ENCODE assay signal across 2 cellular contexts in genomic region chr6:90303037-90303436, GRCh38.
TF ChIP-seq lines count a peak whose summit lies in the region.

No MANE protein-coding gene starts in this region.

TF ChIP-seq in GM23338, 12 proteins besides CTCF, POLR2A, EP300 and RAD21 (continued from another document):
- TF ChIP-seq ZNF331 (CRISPR knock-in tag; IDR thresholded peaks at IDR 0.05; ENCODE audit: low read depth) = no peak
TF ChIP-seq in GM23338: peak in this region for 0.

TF ChIP-seq in WTC11, 78 proteins besides CTCF, POLR2A, EP300 and RAD21 (continued from another document):
- no peak for TF ChIP-seq ZNF532 (CRISPR knock-in tag; IDR thresholded peaks at IDR 0.05; ENCODE audit: borderline replicate concordance)
- TF ChIP-seq NFE2L1 (CRISPR knock-in tag; IDR thresholded peaks at IDR 0.05) = no peak
- TF ChIP-seq, protein P1, sequence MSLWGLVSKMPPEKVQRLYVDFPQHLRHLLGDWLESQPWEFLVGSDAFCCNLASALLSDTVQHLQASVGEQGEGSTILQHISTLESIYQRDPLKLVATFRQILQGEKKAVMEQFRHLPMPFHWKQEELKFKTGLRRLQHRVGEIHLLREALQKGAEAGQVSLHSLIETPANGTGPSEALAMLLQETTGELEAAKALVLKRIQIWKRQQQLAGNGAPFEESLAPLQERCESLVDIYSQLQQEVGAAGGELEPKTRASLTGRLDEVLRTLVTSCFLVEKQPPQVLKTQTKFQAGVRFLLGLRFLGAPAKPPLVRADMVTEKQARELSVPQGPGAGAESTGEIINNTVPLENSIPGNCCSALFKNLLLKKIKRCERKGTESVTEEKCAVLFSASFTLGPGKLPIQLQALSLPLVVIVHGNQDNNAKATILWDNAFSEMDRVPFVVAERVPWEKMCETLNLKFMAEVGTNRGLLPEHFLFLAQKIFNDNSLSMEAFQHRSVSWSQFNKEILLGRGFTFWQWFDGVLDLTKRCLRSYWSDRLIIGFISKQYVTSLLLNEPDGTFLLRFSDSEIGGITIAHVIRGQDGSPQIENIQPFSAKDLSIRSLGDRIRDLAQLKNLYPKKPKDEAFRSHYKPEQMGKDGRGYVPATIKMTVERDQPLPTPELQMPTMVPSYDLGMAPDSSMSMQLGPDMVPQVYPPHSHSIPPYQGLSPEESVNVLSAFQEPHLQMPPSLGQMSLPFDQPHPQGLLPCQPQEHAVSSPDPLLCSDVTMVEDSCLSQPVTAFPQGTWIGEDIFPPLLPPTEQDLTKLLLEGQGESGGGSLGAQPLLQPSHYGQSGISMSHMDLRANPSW (CRISPR knock-in tag; conservative IDR thresholded peaks at IDR 0.05; ENCODE audit: low read depth) = no peak
- TF ChIP-seq HMGXB4 (CRISPR knock-in tag; IDR thresholded peaks at IDR 0.05) = no peak
- TF ChIP-seq, protein P2, sequence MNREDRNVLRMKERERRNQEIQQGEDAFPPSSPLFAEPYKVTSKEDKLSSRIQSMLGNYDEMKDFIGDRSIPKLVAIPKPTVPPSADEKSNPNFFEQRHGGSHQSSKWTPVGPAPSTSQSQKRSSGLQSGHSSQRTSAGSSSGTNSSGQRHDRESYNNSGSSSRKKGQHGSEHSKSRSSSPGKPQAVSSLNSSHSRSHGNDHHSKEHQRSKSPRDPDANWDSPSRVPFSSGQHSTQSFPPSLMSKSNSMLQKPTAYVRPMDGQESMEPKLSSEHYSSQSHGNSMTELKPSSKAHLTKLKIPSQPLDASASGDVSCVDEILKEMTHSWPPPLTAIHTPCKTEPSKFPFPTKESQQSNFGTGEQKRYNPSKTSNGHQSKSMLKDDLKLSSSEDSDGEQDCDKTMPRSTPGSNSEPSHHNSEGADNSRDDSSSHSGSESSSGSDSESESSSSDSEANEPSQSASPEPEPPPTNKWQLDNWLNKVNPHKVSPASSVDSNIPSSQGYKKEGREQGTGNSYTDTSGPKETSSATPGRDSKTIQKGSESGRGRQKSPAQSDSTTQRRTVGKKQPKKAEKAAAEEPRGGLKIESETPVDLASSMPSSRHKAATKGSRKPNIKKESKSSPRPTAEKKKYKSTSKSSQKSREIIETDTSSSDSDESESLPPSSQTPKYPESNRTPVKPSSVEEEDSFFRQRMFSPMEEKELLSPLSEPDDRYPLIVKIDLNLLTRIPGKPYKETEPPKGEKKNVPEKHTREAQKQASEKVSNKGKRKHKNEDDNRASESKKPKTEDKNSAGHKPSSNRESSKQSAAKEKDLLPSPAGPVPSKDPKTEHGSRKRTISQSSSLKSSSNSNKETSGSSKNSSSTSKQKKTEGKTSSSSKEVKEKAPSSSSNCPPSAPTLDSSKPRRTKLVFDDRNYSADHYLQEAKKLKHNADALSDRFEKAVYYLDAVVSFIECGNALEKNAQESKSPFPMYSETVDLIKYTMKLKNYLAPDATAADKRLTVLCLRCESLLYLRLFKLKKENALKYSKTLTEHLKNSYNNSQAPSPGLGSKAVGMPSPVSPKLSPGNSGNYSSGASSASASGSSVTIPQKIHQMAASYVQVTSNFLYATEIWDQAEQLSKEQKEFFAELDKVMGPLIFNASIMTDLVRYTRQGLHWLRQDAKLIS (CRISPR knock-in tag; IDR thresholded peaks at IDR 0.05; ENCODE audit: borderline replicate concordance) = no peak
- TF ChIP-seq FOXP1 (CRISPR knock-in tag; IDR thresholded peaks at IDR 0.05; ENCODE audit: borderline replicate concordance) = no peak
- TF ChIP-seq MYBL2 (CRISPR knock-in tag; IDR thresholded peaks at IDR 0.05) = no peak
- TF ChIP-seq FOXP4 (CRISPR knock-in tag; IDR thresholded peaks at IDR 0.05) = no peak
- no peak for TF ChIP-seq NFATC4 (CRISPR knock-in tag; IDR thresholded peaks at IDR 0.05)
- TF ChIP-seq, protein P3, sequence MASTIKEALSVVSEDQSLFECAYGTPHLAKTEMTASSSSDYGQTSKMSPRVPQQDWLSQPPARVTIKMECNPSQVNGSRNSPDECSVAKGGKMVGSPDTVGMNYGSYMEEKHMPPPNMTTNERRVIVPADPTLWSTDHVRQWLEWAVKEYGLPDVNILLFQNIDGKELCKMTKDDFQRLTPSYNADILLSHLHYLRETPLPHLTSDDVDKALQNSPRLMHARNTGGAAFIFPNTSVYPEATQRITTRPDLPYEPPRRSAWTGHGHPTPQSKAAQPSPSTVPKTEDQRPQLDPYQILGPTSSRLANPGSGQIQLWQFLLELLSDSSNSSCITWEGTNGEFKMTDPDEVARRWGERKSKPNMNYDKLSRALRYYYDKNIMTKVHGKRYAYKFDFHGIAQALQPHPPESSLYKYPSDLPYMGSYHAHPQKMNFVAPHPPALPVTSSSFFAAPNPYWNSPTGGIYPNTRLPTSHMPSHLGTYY (CRISPR knock-in tag; IDR thresholded peaks at IDR 0.05) = no peak
- TF ChIP-seq GTF2I (CRISPR knock-in tag; conservative IDR thresholded peaks at IDR 0.05) = no peak
- TF ChIP-seq ZSCAN18 (CRISPR knock-in tag; IDR thresholded peaks at IDR 0.05) = no peak
- TF ChIP-seq ZBTB21 (CRISPR knock-in tag; IDR thresholded peaks at IDR 0.05; ENCODE audit: borderline replicate concordance) = no peak
- TF ChIP-seq TP53 (CRISPR knock-in tag; IDR thresholded peaks at IDR 0.05) = no peak
- TF ChIP-seq ZNF138 (CRISPR knock-in tag; conservative IDR thresholded peaks at IDR 0.05) = no peak
- TF ChIP-seq ELF4 (CRISPR knock-in tag; IDR thresholded peaks at IDR 0.05; ENCODE audit: low read depth) = no peak
- no peak for TF ChIP-seq JUN (CRISPR knock-in tag; IDR thresholded peaks at IDR 0.05)
